10 cellular contexts compared by ENCODE assay signal in genomic region chr1:207825296-207825695, GRCh38.
DNase-seq lines count a peak whose midpoint lies in the region; ATAC-seq, FAIRE-seq and TF ChIP-seq lines count a peak whose summit lies in the region.
"Had no signal": no experiment of that assay in that cellular context is flagged by ENCODE, and none has a peak within 500 bp of the region (broad histone marks: within the 10 kb centered on the region; RNA-seq: fewer than 3 reads in every experiment).

No MANE protein-coding gene starts in this region.

- peak overlapping the region; percentile 80; the same call in 1 of the 2 replicates for H3K9ac ChIP-seq in HepG2 (ENCODE audit: insufficient read depth, low read depth, low read length)
- H3K9ac ChIP-seq: SK-N-SH had no signal

- ATAC-seq in activated naive CD8-positive, alpha-beta T cell treated with anti-CD3 and anti-CD28 coated beads, Interleukin-2, amount 50 U/mL, for 24 hours = no peak
- ATAC-seq in HepG2 (no peak), GM18505 (IDR thresholded peaks at IDR 0.05; ENCODE audit: unreplicated experiment) (no peak), HG03159 (IDR thresholded peaks at IDR 0.05; ENCODE audit: unreplicated experiment) (no peak), HG02884 (IDR thresholded peaks at IDR 0.05; ENCODE audit: unreplicated experiment) (no peak)

- 69% methylated on average over 3 of the region's 3 CpGs for WGBS in HepG2 (ENCODE audit: low lambda C conversion rate)
- WGBS in suprapubic skin = 86% methylated on average over 3 of the region's 3 CpGs

- peaks cover 77% of the 10 kb centered on the region for H3K4me1 Mint-ChIP-seq in T-helper 2 cell treated with Interferon-gamma antibody and Interleukin-4, amounts not matched to agents 5 μg/mL and 100 μg/mL, for 36 hours (ENCODE audit: low read depth)
- H3K4me1 Mint-ChIP-seq in activated naive CD8-positive, alpha-beta T cell treated with anti-CD3 and anti-CD28 coated beads, Interleukin-2, amount 50 U/mL, for 24 hours = peaks cover 94% of the 10 kb centered on the region

- no peaks in the 10 kb centered on the region for H3K27me3 Mint-ChIP-seq in T-helper 2 cell treated with Interferon-gamma antibody and Interleukin-4, amounts not matched to agents 5 μg/mL and 100 μg/mL, for 36 hours (ENCODE audit: low read depth)
- H3K27me3 Mint-ChIP-seq in activated naive CD8-positive, alpha-beta T cell treated with anti-CD3 and anti-CD28 coated beads, Interleukin-2, amount 50 U/mL, for 24 hours = peaks cover 2% of the 10 kb centered on the region

- H3K4me2 ChIP-seq in HepG2 (ENCODE audit: low read depth, low read length) = peak overlapping the region; percentile 91
- H3K4me2 ChIP-seq: SK-N-SH had no signal

- no peak for TF ChIP-seq RAD21 in HepG2 (CRISPR knock-in tag; IDR thresholded peaks at IDR 0.05)

- peak overlapping the region in 2 of 3 experiments; percentile 73 to 77; a peak in 3 of 6 replicates for H3K4me3 ChIP-seq in HepG2 (replicated peaks in 1 of 3; ENCODE audit: insufficient read depth in 1 of 3, low read depth in 2 of 3, low read length in 3 of 3)
- H3K4me3 ChIP-seq in suprapubic skin = peak overlapping the region; percentile 38

- H3K9me3 ChIP-seq in HepG2 (ENCODE audit: low read length) = no peaks in the 10 kb centered on the region
- H3K9me3 ChIP-seq in suprapubic skin = no peaks in the 10 kb centered on the region
- H3K9me3 ChIP-seq: SK-N-SH had no signal

- CTCF ChIA-PET in HepG2 (lab: Yijun Ruan, JAX; ENCODE audit: low intra/inter-chr PET ratio, low total read pairs) = no interaction called here

- POLR2A ChIA-PET in HepG2 (lab: Yijun Ruan, JAX) = interaction anchor here (2.2 to 2.8 kb wide), 2 partner anchors 28 to 59 kb away, joined by 10 read pairs; no protein-coding TSS in a partner anchor

- TF ChIP-seq CTCF in HepG2 (CRISPR knock-in tag; IDR thresholded peaks at IDR 0.05) (no peak), suprapubic skin (IDR thresholded peaks at IDR 0.05) (no peak)

- in situ Hi-C loops in HepG2 (cut with HindIII; ENCODE audit: extremely low pct_ligation_motif_present, low pct_unique_long_range_greater_than_20kb) = loop anchor here (5.0 kb wide), 2 partner anchors 42 to 142 kb away; no protein-coding TSS in a partner anchor

- BruUV-seq in HepG2 (replicated peaks; lab: Mats Ljungman, UMichigan) = no TSS peak

- H3K4me3 Mint-ChIP-seq in T-helper 2 cell treated with Interferon-gamma antibody and Interleukin-4, amounts not matched to agents 5 μg/mL and 100 μg/mL, for 36 hours = peak overlapping the region; percentile 90
- peak overlapping the region; percentile 81 for H3K4me3 Mint-ChIP-seq in activated naive CD8-positive, alpha-beta T cell treated with anti-CD3 and anti-CD28 coated beads, Interleukin-2, amount 50 U/mL, for 24 hours

- peaks cover 65% of the 10 kb centered on the region for H3K4me1 ChIP-seq in HepG2 (ENCODE audit: insufficient read depth, low read length)
- H3K4me1 ChIP-seq in suprapubic skin = peaks cover 94% of the 10 kb centered on the region

- H3K27me3 ChIP-seq in HepG2 (ENCODE audit: control insufficient read depth in 1 of 2, insufficient read depth in 2 of 2, low read length in 2 of 2) (no peaks in the 10 kb centered on the region; a peak in 2 of 5 replicates), suprapubic skin (no peaks in the 10 kb centered on the region)

- intact Hi-C loops in HepG2 (cut with micrococcal nuclease; ENCODE audit: unreplicated experiment) = no loop called here

- TF ChIP-seq POLR2A in HepG2 (IDR thresholded peaks at IDR 0.05; ENCODE audit: insufficient read depth in 1 of 2, low read depth in 2 of 2, low read length in 2 of 2) (no peak), suprapubic skin (IDR thresholded peaks at IDR 0.05) (no peak), GM18505 (IDR thresholded peaks at IDR 0.05; ENCODE audit: borderline replicate concordance, extremely low read depth, insufficient read depth, insufficient read length) (no peak)

- DNase-seq in T-helper 2 cell treated with Interferon-gamma antibody and Interleukin-4, amounts not matched to agents 5 μg/mL and 100 μg/mL, for 36 hours (ENCODE audit: low spot score) = no peak
- DNase-seq in T-helper 2 cell (no peak), HepG2 (ENCODE audit: low spot score) (no peak), suprapubic skin (ENCODE audit: low spot score in 2 of 2) (peak; percentile 13 to 40)
- DNase-seq in activated naive CD8-positive, alpha-beta T cell treated with anti-CD3 and anti-CD28 coated beads, Interleukin-2, amount 50 U/mL, for 24 hours = no peak
- DNase-seq: SK-N-SH had no signal

- H3K36me3 ChIP-seq in HepG2 (replicated peaks in 1 of 2; ENCODE audit: control insufficient read depth in 1 of 2, insufficient read depth in 2 of 2, low read length in 2 of 2) (peaks cover 0 to 3% of the 10 kb centered on the region in 2 experiments; a peak in 3 of 5 replicates), suprapubic skin (no peaks in the 10 kb centered on the region)

- H3K79me2 ChIP-seq in HepG2 (ENCODE audit: insufficient read depth, low read length) = peaks cover 36% of the 10 kb centered on the region

- H3K9me3 Mint-ChIP-seq in T-helper 2 cell treated with Interferon-gamma antibody and Interleukin-4, amounts not matched to agents 5 μg/mL and 100 μg/mL, for 36 hours = no peaks in the 10 kb centered on the region
- H3K9me3 Mint-ChIP-seq in activated naive CD8-positive, alpha-beta T cell treated with anti-CD3 and anti-CD28 coated beads, Interleukin-2, amount 50 U/mL, for 24 hours = no peaks in the 10 kb centered on the region

- no peak for FAIRE-seq in HepG2 (lab: Jason Lieb, UNC)
- FAIRE-seq: A204.1 had no signal

- peak overlapping the region; percentile 99 for H3K27ac Mint-ChIP-seq in T-helper 2 cell treated with Interferon-gamma antibody and Interleukin-4, amounts not matched to agents 5 μg/mL and 100 μg/mL, for 36 hours
- H3K27ac Mint-ChIP-seq in activated naive CD8-positive, alpha-beta T cell treated with anti-CD3 and anti-CD28 coated beads, Interleukin-2, amount 50 U/mL, for 24 hours = peak overlapping the region; percentile 97

- TF ChIP-seq EP300 in HepG2 (IDR thresholded peaks at IDR 0.05; ENCODE audit: low read depth in 2 of 2, low read length in 2 of 2) (no peak), HepG2 (CRISPR knock-in tag; IDR thresholded peaks at IDR 0.05; ENCODE audit: borderline replicate concordance) (no peak), suprapubic skin (IDR thresholded peaks at IDR 0.05) (no peak)

- H3K27ac ChIP-seq in HepG2 (ENCODE audit: extremely low read length, insufficient read depth, low read length) = peak overlapping the region; percentile 94
- H3K27ac ChIP-seq in suprapubic skin = peak overlapping the region; percentile 93

- no peaks in the 10 kb centered on the region for H4K20me1 ChIP-seq in HepG2 (ENCODE audit: insufficient read depth, low read length)

- no peak overlapping the region for H2AFZ ChIP-seq in HepG2 (ENCODE audit: low read length)

- H3K36me3 Mint-ChIP-seq in T-helper 2 cell treated with Interferon-gamma antibody and Interleukin-4, amounts not matched to agents 5 μg/mL and 100 μg/mL, for 36 hours (ENCODE audit: low read depth) = peaks cover 44% of the 10 kb centered on the region
- peaks cover 14% of the 10 kb centered on the region for H3K36me3 Mint-ChIP-seq in activated naive CD8-positive, alpha-beta T cell treated with anti-CD3 and anti-CD28 coated beads, Interleukin-2, amount 50 U/mL, for 24 hours (ENCODE audit: low read depth)

TF ChIP-seq in HepG2, 621 proteins besides CTCF, POLR2A, EP300 and RAD21:
- TF ChIP-seq, protein P1, sequence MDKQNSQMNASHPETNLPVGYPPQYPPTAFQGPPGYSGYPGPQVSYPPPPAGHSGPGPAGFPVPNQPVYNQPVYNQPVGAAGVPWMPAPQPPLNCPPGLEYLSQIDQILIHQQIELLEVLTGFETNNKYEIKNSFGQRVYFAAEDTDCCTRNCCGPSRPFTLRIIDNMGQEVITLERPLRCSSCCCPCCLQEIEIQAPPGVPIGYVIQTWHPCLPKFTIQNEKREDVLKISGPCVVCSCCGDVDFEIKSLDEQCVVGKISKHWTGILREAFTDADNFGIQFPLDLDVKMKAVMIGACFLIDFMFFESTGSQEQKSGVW (CRISPR knock-in tag; IDR thresholded peaks at IDR 0.05; ENCODE audit: borderline replicate concordance) = no peak
- TF ChIP-seq ELF4 (CRISPR knock-in tag; IDR thresholded peaks at IDR 0.05; ENCODE audit: borderline replicate concordance) (no peak), PHF8 (CRISPR knock-in tag; IDR thresholded peaks at IDR 0.05) (0 out of 2 replicates have a peak, but pooled peaks have one; percentile 7), ZNF326 (CRISPR knock-in tag; IDR thresholded peaks at IDR 0.05; ENCODE audit: borderline replicate concordance) (no peak)
- TF ChIP-seq, protein P2, sequence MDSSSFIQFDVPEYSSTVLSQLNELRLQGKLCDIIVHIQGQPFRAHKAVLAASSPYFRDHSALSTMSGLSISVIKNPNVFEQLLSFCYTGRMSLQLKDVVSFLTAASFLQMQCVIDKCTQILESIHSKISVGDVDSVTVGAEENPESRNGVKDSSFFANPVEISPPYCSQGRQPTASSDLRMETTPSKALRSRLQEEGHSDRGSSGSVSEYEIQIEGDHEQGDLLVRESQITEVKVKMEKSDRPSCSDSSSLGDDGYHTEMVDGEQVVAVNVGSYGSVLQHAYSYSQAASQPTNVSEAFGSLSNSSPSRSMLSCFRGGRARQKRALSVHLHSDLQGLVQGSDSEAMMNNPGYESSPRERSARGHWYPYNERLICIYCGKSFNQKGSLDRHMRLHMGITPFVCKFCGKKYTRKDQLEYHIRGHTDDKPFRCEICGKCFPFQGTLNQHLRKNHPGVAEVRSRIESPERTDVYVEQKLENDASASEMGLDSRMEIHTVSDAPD (CRISPR knock-in tag; IDR thresholded peaks at IDR 0.05) = no peak
TF ChIP-seq in HepG2: peak in this region for 1.

Comparison
In these comparisons a context has a peak if more than half of its experiments do, and no peak if none do; other contexts are left out.
1. DNase-seq: peak in suprapubic skin (2 of 2); none in T-helper 2 cell treated with Interferon-gamma antibody and Interleukin-4, amounts not matched to agents 5 μg/mL and 100 μg/mL, for 36 hours (single experiment), T-helper 2 cell (0 of 5), activated naive CD8-positive, alpha-beta T cell treated with anti-CD3 and anti-CD28 coated beads, Interleukin-2, amount 50 U/mL, for 24 hours (single experiment) and HepG2 (single experiment).